ENCODE assay signal across 18 cellular contexts in genomic region chr15:43423793-43424192, GRCh38. TPM values are rescaled to one million over a fixed set of nuclear protein-coding genes. Genes with fewer than 3 reads are reported as not detected.
DNase-seq lines count a peak whose midpoint lies in the region; ATAC-seq lines count a peak whose summit lies in the region.
"Had no signal": no experiment of that assay in that cellular context is flagged by ENCODE, and none has a peak within 500 bp of the region (broad histone marks: within the 10 kb centered on the region; RNA-seq: fewer than 3 reads in every experiment).

No MANE protein-coding gene starts in this region.

- peak overlapping the region; percentile 21 for H3K27ac Mint-ChIP-seq in stimulated activated naive CD8-positive, alpha-beta T cell treated with anti-CD3 and anti-CD28 coated beads, Interleukin-15, Interleukin-2, amounts not matched to agents 100 ng/mL and 50 ng/mL, for 24 hours
- H3K27ac Mint-ChIP-seq in stimulated activated naive CD8-positive, alpha-beta T cell treated with anti-CD3 and anti-CD28 coated beads, Interleukin-15, amount 100 ng/mL, for 72 hours: no peak overlapping the region
- no peak overlapping the region for H3K27ac Mint-ChIP-seq in T-helper 2 cell treated with Interferon-gamma antibody and Interleukin-4, amounts not matched to agents 5 μg/mL and 100 μg/mL, for 36 hours
- H3K27ac Mint-ChIP-seq: CD4-positive, alpha-beta memory T cell had no signal

- H3K4me1 Mint-ChIP-seq in stimulated activated naive CD8-positive, alpha-beta T cell treated with anti-CD3 and anti-CD28 coated beads, Interleukin-15, Interleukin-2, amounts not matched to agents 100 ng/mL and 50 ng/mL, for 24 hours (ENCODE audit: low read depth): peaks cover 9% of the 10 kb centered on the region
- H3K4me1 Mint-ChIP-seq in stimulated activated naive CD8-positive, alpha-beta T cell treated with anti-CD3 and anti-CD28 coated beads, Interleukin-15, amount 100 ng/mL, for 72 hours: peaks cover 15% of the 10 kb centered on the region
- peaks cover 5% of the 10 kb centered on the region for H3K4me1 Mint-ChIP-seq in T-helper 2 cell treated with Interferon-gamma antibody and Interleukin-4, amounts not matched to agents 5 μg/mL and 100 μg/mL, for 36 hours (ENCODE audit: low read depth)

- DNase-seq in stimulated activated naive CD8-positive, alpha-beta T cell treated with anti-CD3 and anti-CD28 coated beads, Interleukin-15, amount 100 ng/mL, for 72 hours: no peak
- DNase-seq in M059J (ENCODE audit: low read depth): peak; percentile 27
- peak; percentile 12 for DNase-seq in glomerular visceral epithelial cell (ENCODE audit: extremely low spot score)
- DNase-seq in retina: no peak
- no peak for DNase-seq in T-helper 2 cell treated with Interferon-gamma antibody and Interleukin-4, amounts not matched to agents 5 μg/mL and 100 μg/mL, for 36 hours (ENCODE audit: low spot score)
- no peak for DNase-seq in ACHN
- no peak for DNase-seq in dedifferentiated amniotic fluid mesenchymal stem cell (ENCODE audit: extremely low spot score)
- DNase-seq: CD4-positive, alpha-beta memory T cell; DMS79; MG63; NCI-H1092; NCI-H146; NCI-H2081; NCI-H510A; NCI-H82; PC-3 had no signal

- no peak for ATAC-seq in stimulated activated naive CD8-positive, alpha-beta T cell treated with anti-CD3 and anti-CD28 coated beads, Interleukin-15, amount 100 ng/mL, for 72 hours
- ATAC-seq: HCT116, PC-3 had no signal

- in situ Hi-C loops in ACHN (cut with HindIII; ENCODE audit: low pct_ligation_motif_present, low pct_unique_long_range_greater_than_20kb, low sequenced_read_pairs): no loop called here

- no peaks in the 10 kb centered on the region for H3K27me3 Mint-ChIP-seq in stimulated activated naive CD8-positive, alpha-beta T cell treated with anti-CD3 and anti-CD28 coated beads, Interleukin-15, Interleukin-2, amounts not matched to agents 100 ng/mL and 50 ng/mL, for 24 hours
- no peaks in the 10 kb centered on the region for H3K27me3 Mint-ChIP-seq in stimulated activated naive CD8-positive, alpha-beta T cell treated with anti-CD3 and anti-CD28 coated beads, Interleukin-15, amount 100 ng/mL, for 72 hours
- H3K27me3 Mint-ChIP-seq in T-helper 2 cell treated with Interferon-gamma antibody and Interleukin-4, amounts not matched to agents 5 μg/mL and 100 μg/mL, for 36 hours (ENCODE audit: low read depth): no peaks in the 10 kb centered on the region
- H3K27me3 Mint-ChIP-seq: CD4-positive, alpha-beta memory T cell had no signal

- H3K9me3 Mint-ChIP-seq in stimulated activated naive CD8-positive, alpha-beta T cell treated with anti-CD3 and anti-CD28 coated beads, Interleukin-15, Interleukin-2, amounts not matched to agents 100 ng/mL and 50 ng/mL, for 24 hours: no peaks in the 10 kb centered on the region
- H3K9me3 Mint-ChIP-seq in stimulated activated naive CD8-positive, alpha-beta T cell treated with anti-CD3 and anti-CD28 coated beads, Interleukin-15, amount 100 ng/mL, for 72 hours: no peaks in the 10 kb centered on the region
- no peaks in the 10 kb centered on the region for H3K9me3 Mint-ChIP-seq in T-helper 2 cell treated with Interferon-gamma antibody and Interleukin-4, amounts not matched to agents 5 μg/mL and 100 μg/mL, for 36 hours
- H3K9me3 Mint-ChIP-seq: CD4-positive, alpha-beta memory T cell had no signal

- peaks cover 54% of the 10 kb centered on the region for H3K36me3 Mint-ChIP-seq in stimulated activated naive CD8-positive, alpha-beta T cell treated with anti-CD3 and anti-CD28 coated beads, Interleukin-15, Interleukin-2, amounts not matched to agents 100 ng/mL and 50 ng/mL, for 24 hours (ENCODE audit: low read depth)
- H3K36me3 Mint-ChIP-seq in T-helper 2 cell treated with Interferon-gamma antibody and Interleukin-4, amounts not matched to agents 5 μg/mL and 100 μg/mL, for 36 hours (ENCODE audit: low read depth): peaks cover 29% of the 10 kb centered on the region

- H3K4me3 Mint-ChIP-seq in stimulated activated naive CD8-positive, alpha-beta T cell treated with anti-CD3 and anti-CD28 coated beads, Interleukin-15, Interleukin-2, amounts not matched to agents 100 ng/mL and 50 ng/mL, for 24 hours: no peak overlapping the region
- H3K4me3 Mint-ChIP-seq in stimulated activated naive CD8-positive, alpha-beta T cell treated with anti-CD3 and anti-CD28 coated beads, Interleukin-15, amount 100 ng/mL, for 72 hours: no peak overlapping the region
- H3K4me3 Mint-ChIP-seq in T-helper 2 cell treated with Interferon-gamma antibody and Interleukin-4, amounts not matched to agents 5 μg/mL and 100 μg/mL, for 36 hours: no peak overlapping the region
- H3K4me3 Mint-ChIP-seq: CD4-positive, alpha-beta memory T cell had no signal

RNA-seq across cellular contexts. Expression of gene TUBGCP4, which starts 52.9 kb away (rescaled TPM):
- total RNA-seq in M059J (2014; rRNA removed; shearing (Covaris generic)): 22.1 and 24.5 TPM in 2 replicates

RNA-seq across cellular contexts. Expression of gene ZSCAN29, which starts 53.0 kb away (rescaled TPM):
- total RNA-seq in M059J (2014; rRNA removed; shearing (Covaris generic)): 19.2 and 28.1 TPM in 2 replicates

Comparison
In these comparisons a context has a peak if more than half of its experiments do, and no peak if none do; other contexts are left out.
1. DNase-seq: peak in M059J (single experiment) and glomerular visceral epithelial cell (single experiment); none in stimulated activated naive CD8-positive, alpha-beta T cell treated with anti-CD3 and anti-CD28 coated beads, Interleukin-15, amount 100 ng/mL, for 72 hours (0 of 2), retina (single experiment), T-helper 2 cell treated with Interferon-gamma antibody and Interleukin-4, amounts not matched to agents 5 μg/mL and 100 μg/mL, for 36 hours (single experiment), ACHN (single experiment) and dedifferentiated amniotic fluid mesenchymal stem cell (single experiment).